In genomic region chr15:73681856-73682596, GRCh38 we compare ENCODE assay signal across 1 cellular context.
TF ChIP-seq lines count a peak whose summit lies in the region.

No MANE protein-coding gene starts in this region.

TF ChIP-seq in H1, 55 proteins besides CTCF, POLR2A, EP300 and RAD21:
- TF ChIP-seq JUN (IDR thresholded peaks at IDR 0.05; ENCODE audit: low read depth, low read length) = no peak
- TF ChIP-seq CHD7 (IDR thresholded peaks at IDR 0.05; ENCODE audit: insufficient replicate concordance, low read length) = no peak
- TF ChIP-seq, protein P1, sequence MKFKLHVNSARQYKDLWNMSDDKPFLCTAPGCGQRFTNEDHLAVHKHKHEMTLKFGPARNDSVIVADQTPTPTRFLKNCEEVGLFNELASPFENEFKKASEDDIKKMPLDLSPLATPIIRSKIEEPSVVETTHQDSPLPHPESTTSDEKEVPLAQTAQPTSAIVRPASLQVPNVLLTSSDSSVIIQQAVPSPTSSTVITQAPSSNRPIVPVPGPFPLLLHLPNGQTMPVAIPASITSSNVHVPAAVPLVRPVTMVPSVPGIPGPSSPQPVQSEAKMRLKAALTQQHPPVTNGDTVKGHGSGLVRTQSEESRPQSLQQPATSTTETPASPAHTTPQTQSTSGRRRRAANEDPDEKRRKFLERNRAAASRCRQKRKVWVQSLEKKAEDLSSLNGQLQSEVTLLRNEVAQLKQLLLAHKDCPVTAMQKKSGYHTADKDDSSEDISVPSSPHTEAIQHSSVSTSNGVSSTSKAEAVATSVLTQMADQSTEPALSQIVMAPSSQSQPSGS (IDR thresholded peaks at IDR 0.05; ENCODE audit: low read length) = no peak
- TF ChIP-seq ASH2L (IDR thresholded peaks at IDR 0.05; ENCODE audit: low read length) = no peak
- TF ChIP-seq, protein P2, sequence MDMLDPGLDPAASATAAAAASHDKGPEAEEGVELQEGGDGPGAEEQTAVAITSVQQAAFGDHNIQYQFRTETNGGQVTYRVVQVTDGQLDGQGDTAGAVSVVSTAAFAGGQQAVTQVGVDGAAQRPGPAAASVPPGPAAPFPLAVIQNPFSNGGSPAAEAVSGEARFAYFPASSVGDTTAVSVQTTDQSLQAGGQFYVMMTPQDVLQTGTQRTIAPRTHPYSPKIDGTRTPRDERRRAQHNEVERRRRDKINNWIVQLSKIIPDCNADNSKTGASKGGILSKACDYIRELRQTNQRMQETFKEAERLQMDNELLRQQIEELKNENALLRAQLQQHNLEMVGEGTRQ (IDR thresholded peaks at IDR 0.05; ENCODE audit: low read length) = no peak
- TF ChIP-seq, protein P3, sequence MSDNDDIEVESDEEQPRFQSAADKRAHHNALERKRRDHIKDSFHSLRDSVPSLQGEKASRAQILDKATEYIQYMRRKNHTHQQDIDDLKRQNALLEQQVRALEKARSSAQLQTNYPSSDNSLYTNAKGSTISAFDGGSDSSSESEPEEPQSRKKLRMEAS (IDR thresholded peaks at IDR 0.05) = no peak
- no peak for TF ChIP-seq KDM5A (IDR thresholded peaks at IDR 0.05; ENCODE audit: low read length)
- no peak for TF ChIP-seq JUND (IDR thresholded peaks at IDR 0.05; ENCODE audit: low read length)
